ENCODE assay signal across 13 cellular contexts in the genomic region with DNA sequence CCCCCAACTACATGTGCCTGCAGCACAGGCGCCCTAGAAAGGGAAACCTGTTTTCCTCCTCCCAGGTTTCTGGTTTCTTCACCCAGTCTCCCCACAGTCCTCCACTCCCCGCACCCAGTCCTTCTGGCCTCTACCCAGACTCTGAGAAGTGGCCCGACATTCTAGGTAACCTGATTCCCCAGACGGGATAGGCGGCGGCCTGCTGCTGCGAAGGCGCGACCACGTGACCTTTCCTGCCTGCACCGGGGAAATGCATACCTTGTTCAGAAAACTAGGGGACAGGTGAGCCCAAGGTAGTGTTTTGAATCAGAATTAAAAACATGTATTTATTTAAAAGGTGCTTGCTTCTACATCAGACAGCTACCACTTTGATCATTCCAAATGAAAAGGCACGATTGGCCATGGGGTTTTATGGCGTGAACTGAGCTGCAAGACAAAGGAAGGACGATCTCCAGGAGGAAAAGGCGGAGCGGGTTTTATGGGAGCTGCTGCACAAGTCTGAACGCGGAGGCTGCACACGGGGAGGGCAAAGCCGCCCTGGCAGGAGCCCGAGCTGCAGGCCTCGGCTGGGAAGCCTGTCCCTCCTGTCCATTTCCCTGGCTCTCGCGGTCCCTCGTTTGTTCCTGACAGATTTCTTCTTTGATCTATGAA.
DNase-seq lines count a peak whose midpoint lies in the region; ATAC-seq and TF ChIP-seq lines count a peak whose summit lies in the region.
"Had no signal": no experiment of that assay in that cellular context is flagged by ENCODE, and none has a peak within 500 bp of the region (broad histone marks: within the 10 kb centered on the region; RNA-seq: fewer than 3 reads in every experiment).

No MANE protein-coding gene starts in this region.

- H3K4me1 ChIP-seq in HUES64 (ENCODE audit: insufficient read depth, low read length) = peaks cover 36% of the 10 kb centered on the region
- peaks cover 20% of the 10 kb centered on the region for H3K4me1 ChIP-seq in Panc1 (ENCODE audit: control insufficient read depth, insufficient read depth, low read length)
- H3K4me1 ChIP-seq in iPS-20b (ENCODE audit: insufficient read depth, low read length) = peaks cover 27% of the 10 kb centered on the region
- peaks cover 0 to 12% (median 10%) of the 10 kb centered on the region in 4 donors for H3K4me1 ChIP-seq in esophagus muscularis mucosa
- H3K4me1 ChIP-seq in adrenal gland (replicated peaks in 1 of 2) = no peaks in the 10 kb centered on the region

- H3K9ac ChIP-seq in HUES64 (ENCODE audit: low read depth, low read length) (peak overlapping the region; percentile 67), iPS-20b (ENCODE audit: low read depth, low read length) (peak overlapping the region; percentile 64; the same call in 1 of the 2 replicates)

- H3K36me3 ChIP-seq in HUES64 (ENCODE audit: insufficient read depth, low read length) (no peaks in the 10 kb centered on the region), Panc1 (ENCODE audit: control insufficient read depth, insufficient read depth, low read length) (no peaks in the 10 kb centered on the region), iPS-20b (ENCODE audit: insufficient read depth, low read depth, low read length) (no peaks in the 10 kb centered on the region), esophagus muscularis mucosa (no peaks in the 10 kb centered on the region), adrenal gland (replicated peaks in 1 of 2) (no peaks in the 10 kb centered on the region)
- H3K36me3 ChIP-seq: gastroesophageal sphincter, neutrophil, thoracic aorta had no signal

- POLR2A ChIA-PET in Panc1 (lab: Charles Lee) = no interaction called here

- no TSS peak for BruUV-seq in Panc1 (replicated peaks; lab: Mats Ljungman, UMichigan)

- no peak for TF ChIP-seq EP300 in esophagus muscularis mucosa (IDR thresholded peaks at IDR 0.05)

- WGBS in HUES64 = 29% methylated on average over 25 of the region's 25 CpGs
- WGBS in esophagus muscularis mucosa = 93% methylated on average over 25 of the region's 25 CpGs
- WGBS in adrenal gland, 4 donors = 81 to 87% (median 84%) methylated on average over 25 of the region's 25 CpGs

- ATAC-seq in Panc1 = 0 out of 2 replicates have a peak, but pooled peaks have one; percentile 39
- ATAC-seq: gastroesophageal sphincter had no signal

- CTCF ChIA-PET in Panc1 (lab: Charles Lee) = no interaction called here

- DNase-seq in Panc1 (ENCODE audit: low read depth, low spot score) (no peak), esophagus muscularis mucosa (ENCODE audit: extremely low spot score) (no peak), adrenal gland (no peak), NCI-H1048 (lab: John Stamatoyannopoulos, UW) (no peak), inferior parietal cortex (ENCODE audit: extremely low spot score) (no peak)
- DNase-seq: cerebellar nuclear complex, Karpas-422 had no signal

- H3K27me3 ChIP-seq in HUES64 (ENCODE audit: insufficient read depth, low read length) = peaks cover 8% of the 10 kb centered on the region
- no peaks in the 10 kb centered on the region for H3K27me3 ChIP-seq in Panc1 (ENCODE audit: control insufficient read depth, insufficient read depth, low read length)
- H3K27me3 ChIP-seq in iPS-20b (ENCODE audit: insufficient read depth, low read length) = no peaks in the 10 kb centered on the region
- no peaks in the 10 kb centered on the region for H3K27me3 ChIP-seq in esophagus muscularis mucosa
- no peaks in the 10 kb centered on the region for H3K27me3 ChIP-seq in adrenal gland
- H3K27me3 ChIP-seq: gastroesophageal sphincter, neutrophil had no signal

- intact Hi-C loops in Panc1 (cut with micrococcal nuclease; ENCODE audit: unreplicated experiment) (no loop called here), esophagus muscularis mucosa (cut with DNase I) (no loop called here), adrenal gland (cut with DNase I) (no loop called here)

- peak overlapping the region; percentile 35 for H3K4me3 ChIP-seq in HUES64 (ENCODE audit: low read length)
- no peak overlapping the region for H3K4me3 ChIP-seq in Panc1 (ENCODE audit: low read depth in 2 of 2, low read length in 2 of 2)
- peak overlapping the region; percentile 45; the same call in 1 of the 2 replicates for H3K4me3 ChIP-seq in iPS-20b (ENCODE audit: low read length)
- peak overlapping the region in 1 of 7 experiments; percentile 3 for H3K4me3 ChIP-seq in skin epidermis
- no peak overlapping the region for H3K4me3 ChIP-seq in esophagus muscularis mucosa
- H3K4me3 ChIP-seq in adrenal gland = no peak overlapping the region
- H3K4me3 ChIP-seq: gastroesophageal sphincter, thoracic aorta had no signal

- TF ChIP-seq CTCF in Panc1 (IDR thresholded peaks at IDR 0.05) (no peak), esophagus muscularis mucosa (IDR thresholded peaks at IDR 0.05) (no peak), adrenal gland (IDR thresholded peaks at IDR 0.05) (no peak)

- H3K27ac ChIP-seq in HUES64 (ENCODE audit: low read depth, low read length) = peak overlapping the region; percentile 42
- H3K27ac ChIP-seq in Panc1 (ENCODE audit: low read length) = peak overlapping the region; percentile 88
- peak overlapping the region; percentile 86 for H3K27ac ChIP-seq in iPS-20b (ENCODE audit: low read length)
- H3K27ac ChIP-seq in skin epidermis = peak overlapping the region in 17 of 21 experiments; percentile 31 to 77 (median 62)
- H3K27ac ChIP-seq in esophagus muscularis mucosa (replicated peaks in 1 of 4) = no peak overlapping the region
- H3K27ac ChIP-seq in adrenal gland = no peak overlapping the region
- H3K27ac ChIP-seq: gastroesophageal sphincter, neutrophil, thoracic aorta had no signal

- no peaks in the 10 kb centered on the region for H3K9me3 ChIP-seq in HUES64 (ENCODE audit: insufficient read depth, low read depth, low read length)
- H3K9me3 ChIP-seq in Panc1 (ENCODE audit: control insufficient read depth, insufficient read depth, low read depth, low read length) = no peaks in the 10 kb centered on the region
- H3K9me3 ChIP-seq in iPS-20b (ENCODE audit: insufficient read depth, low read depth, low read length) = no peaks in the 10 kb centered on the region
- H3K9me3 ChIP-seq in esophagus muscularis mucosa = peaks cover 0 to 6% (median 0%) of the 10 kb centered on the region in 4 donors
- no peaks in the 10 kb centered on the region for H3K9me3 ChIP-seq in adrenal gland (replicated peaks in 1 of 3)
- H3K9me3 ChIP-seq: neutrophil, thoracic aorta had no signal

- in situ Hi-C loops in Panc1 (cut with HindIII; ENCODE audit: low pct_unique_long_range_greater_than_20kb, low sequenced_read_pairs) = no loop called here

- no peak for TF ChIP-seq POLR2A in esophagus muscularis mucosa (IDR thresholded peaks at IDR 0.05; ENCODE audit: low read depth)
- no peak for TF ChIP-seq POLR2A in adrenal gland (IDR thresholded peaks at IDR 0.05)

Comparison
In these comparisons a context has a peak if more than half of its experiments do, and no peak if none do; other contexts are left out.
1. H3K27ac ChIP-seq: peak in HUES64 (single experiment), Panc1 (single experiment), iPS-20b (single experiment) and skin epidermis (17 of 21); none in esophagus muscularis mucosa (0 of 4) and adrenal gland (0 of 5).
2. H3K4me3 ChIP-seq: peak in HUES64 (single experiment) and iPS-20b (single experiment); none in Panc1 (0 of 2), esophagus muscularis mucosa (0 of 4) and adrenal gland (0 of 4).